Comparison of ENCODE assay signal across 16 cellular contexts in the genomic region with DNA sequence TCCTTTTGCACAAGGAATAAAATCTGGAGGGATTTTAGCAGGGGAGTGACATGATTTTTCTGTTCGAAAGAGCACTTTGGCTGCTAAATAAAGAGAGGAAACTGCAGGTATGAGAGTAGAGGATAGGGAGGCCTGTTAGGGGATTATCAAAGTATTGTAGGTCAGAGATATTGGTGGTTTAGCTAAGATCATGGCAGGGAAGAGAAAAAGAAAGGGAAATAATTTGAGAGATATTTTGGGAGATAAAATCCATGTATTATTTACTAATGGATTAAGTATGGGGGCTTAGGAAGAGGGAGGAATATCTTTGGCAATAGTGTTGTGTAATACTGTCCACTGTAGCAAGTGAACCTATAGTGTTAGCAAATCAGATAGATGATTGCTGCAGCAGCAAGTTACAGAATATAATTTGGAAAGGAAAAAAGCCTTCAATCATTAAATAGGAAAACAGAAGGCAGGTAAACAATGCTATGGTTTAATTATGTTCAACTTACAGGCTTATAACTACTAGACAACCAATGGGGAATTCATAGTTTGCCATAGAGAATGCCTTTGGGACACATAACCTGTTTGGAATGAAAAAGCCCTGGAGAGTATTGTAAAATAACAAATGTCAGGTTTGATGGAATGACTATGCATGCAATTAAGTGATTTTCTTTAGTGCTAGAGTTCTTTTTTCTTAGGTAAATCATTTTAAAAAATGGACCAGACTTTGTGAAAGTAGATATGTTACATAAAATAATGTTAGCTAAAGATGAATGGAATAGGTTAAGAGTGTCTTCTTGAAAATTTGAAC. TPM values are rescaled to one million over a fixed set of nuclear protein-coding genes. Genes with fewer than 3 reads are reported as not detected.
DNase-seq lines count a peak whose midpoint lies in the region; ATAC-seq, FAIRE-seq and TF ChIP-seq lines count a peak whose summit lies in the region.
"Had no signal": no experiment of that assay in that cellular context is flagged by ENCODE, and none has a peak within 500 bp of the region (broad histone marks: within the 10 kb centered on the region; RNA-seq: fewer than 3 reads in every experiment).

No MANE protein-coding gene starts in this region.

- no peak overlapping the region for H3K9ac ChIP-seq in astrocyte (ENCODE audit: low read length)

- no peaks in the 10 kb centered on the region for H3K9me3 ChIP-seq in astrocyte (ENCODE audit: insufficient read depth, low read depth, low read length)
- H3K9me3 ChIP-seq: BE2C, gastroesophageal sphincter had no signal

- intact Hi-C loops in CD14-positive monocyte (cut with micrococcal nuclease): no loop called here
- intact Hi-C loops in natural killer cell (cut with micrococcal nuclease): loop anchor here (5.0 kb wide), 2 partner anchors 34 to 49 kb away; a partner anchor contains a TSS

- H3K27ac Mint-ChIP-seq in CD14-positive monocyte (peak overlapping the region in 6 of 7 donors; percentile 7 to 49 (median 26)), astrocyte (ENCODE audit: unreplicated experiment) (no peak overlapping the region), natural killer cell (peak overlapping the region; percentile 88)
- H3K27ac Mint-ChIP-seq: activated naive CD4-positive, alpha-beta T cell treated with anti-CD3 and anti-CD28 coated beads for 36 hours; T-helper 2 cell treated with Interferon-gamma antibody and Interleukin-4, amounts not matched to agents 5 μg/mL and 100 μg/mL, for 36 hours had no signal

- H3K4me1 ChIP-seq in astrocyte (ENCODE audit: insufficient read depth, low read length): no peaks in the 10 kb centered on the region

- peaks cover 0 to 8% (median 3%) of the 10 kb centered on the region in 7 donors for H3K9me3 Mint-ChIP-seq in CD14-positive monocyte
- H3K9me3 Mint-ChIP-seq in astrocyte (ENCODE audit: unreplicated experiment): no peaks in the 10 kb centered on the region
- H3K9me3 Mint-ChIP-seq in natural killer cell: no peaks in the 10 kb centered on the region

- no peak for DNase-seq in CD14-positive monocyte (ENCODE audit: low spot score)
- no peak for DNase-seq in HTR-8/SVneo (ENCODE audit: insufficient read length, low spot score)
- DNase-seq in astrocyte (ENCODE audit: low read depth): peak; percentile 49
- no peak for DNase-seq in natural killer cell
- no peak for DNase-seq in nucleus accumbens (lab: John Stamatoyannopoulos, UW)
- DNase-seq in NCI-H526 treated with DMSO at 0.1 percent for 48 hours (lab: John Stamatoyannopoulos, UW): no peak
- DNase-seq: activated naive CD4-positive, alpha-beta T cell treated with anti-CD3 and anti-CD28 coated beads for 36 hours; NCI-H1694 treated with DMSO at 0.1 percent for 48 hours; occipital lobe; OCI-M1 had no signal

- no peak overlapping the region for H3K27ac ChIP-seq in astrocyte (ENCODE audit: low read depth, low read length)
- H3K27ac ChIP-seq: coronary artery, gastroesophageal sphincter had no signal

- H3K27me3 Mint-ChIP-seq in CD14-positive monocyte (ENCODE audit: low read depth in 3 of 3): peaks cover 0 to 2% (median 0%) of the 10 kb centered on the region in 3 donors
- H3K27me3 Mint-ChIP-seq in astrocyte (ENCODE audit: low read depth, unreplicated experiment): no peaks in the 10 kb centered on the region
- H3K27me3 Mint-ChIP-seq in natural killer cell (ENCODE audit: low read depth in 2 of 2): no peaks in the 10 kb centered on the region

- no peaks in the 10 kb centered on the region for H3K36me3 ChIP-seq in astrocyte (ENCODE audit: insufficient read depth, low read length)
- H3K36me3 ChIP-seq: BE2C had no signal

- FAIRE-seq in HTR-8/SVneo (lab: Jason Lieb, UNC) (peak; percentile 68), astrocyte (lab: Jason Lieb, UNC) (no peak)

- no peaks in the 10 kb centered on the region for H3K27me3 ChIP-seq in astrocyte (ENCODE audit: insufficient read depth, low read length)
- H3K27me3 ChIP-seq: BE2C, gastroesophageal sphincter had no signal

- ATAC-seq in natural killer cell (no peak), HG03159 (IDR thresholded peaks at IDR 0.05; ENCODE audit: unreplicated experiment) (no peak), GM19324 (IDR thresholded peaks at IDR 0.05; ENCODE audit: low FRiP score, unreplicated experiment) (no peak)
- ATAC-seq: gastroesophageal sphincter had no signal

- H3K36me3 Mint-ChIP-seq in CD14-positive monocyte (peaks cover 17 to 24% of the 10 kb centered on the region in 2 donors), astrocyte (ENCODE audit: low read depth, unreplicated experiment) (peaks cover 1% of the 10 kb centered on the region), natural killer cell (no peaks in the 10 kb centered on the region)

- no peak overlapping the region for H3K4me2 ChIP-seq in astrocyte (ENCODE audit: low read length)

- no peak overlapping the region for H2AFZ ChIP-seq in astrocyte (ENCODE audit: low read depth, low read length)

- H3K79me2 ChIP-seq in astrocyte (ENCODE audit: insufficient read depth, low read length): peaks cover 55% of the 10 kb centered on the region

- TF ChIP-seq CTCF in CD14-positive monocyte (IDR thresholded peaks at IDR 0.05) (no peak), astrocyte (IDR thresholded peaks at IDR 0.05; ENCODE audit: insufficient read depth, low read depth, low read length) (no peak), natural killer cell (IDR thresholded peaks at IDR 0.05) (no peak)

- no peak overlapping the region for H3K4me3 Mint-ChIP-seq in CD14-positive monocyte
- H3K4me3 Mint-ChIP-seq in astrocyte (ENCODE audit: unreplicated experiment): no peak overlapping the region
- peak overlapping the region; percentile 74 for H3K4me3 Mint-ChIP-seq in natural killer cell
- H3K4me3 Mint-ChIP-seq: activated naive CD4-positive, alpha-beta T cell treated with anti-CD3 and anti-CD28 coated beads for 36 hours; T-helper 2 cell treated with Interferon-gamma antibody and Interleukin-4, amounts not matched to agents 5 μg/mL and 100 μg/mL, for 36 hours had no signal

- no peak overlapping the region for H3K4me3 ChIP-seq in astrocyte (ENCODE audit: insufficient read depth, low read depth, low read length)
- H3K4me3 ChIP-seq: coronary artery, gastroesophageal sphincter had no signal

- H3K4me1 Mint-ChIP-seq in CD14-positive monocyte (peaks cover 30% of the 10 kb centered on the region), astrocyte (ENCODE audit: low read depth, unreplicated experiment) (peaks cover 25% of the 10 kb centered on the region), natural killer cell (peaks cover 67% of the 10 kb centered on the region in 2 donors)

- H4K20me1 ChIP-seq in astrocyte (ENCODE audit: insufficient read depth, low read length): peaks cover 67% of the 10 kb centered on the region

RNA-seq across cellular contexts. Expression of a gene that starts 50.5 kb away (rescaled TPM):
- 1 to 10 TPM; 3.9 to 6.2 TPM for polyA plus RNA-seq in CD14-positive monocyte
- 52.8 and 56.6 TPM in 2 replicates for total RNA-seq in astrocyte
- total RNA-seq in natural killer cell: 10 to 100 TPM; 38.6 to 48.3 (median 44.0) TPM
